In the genomic region with DNA sequence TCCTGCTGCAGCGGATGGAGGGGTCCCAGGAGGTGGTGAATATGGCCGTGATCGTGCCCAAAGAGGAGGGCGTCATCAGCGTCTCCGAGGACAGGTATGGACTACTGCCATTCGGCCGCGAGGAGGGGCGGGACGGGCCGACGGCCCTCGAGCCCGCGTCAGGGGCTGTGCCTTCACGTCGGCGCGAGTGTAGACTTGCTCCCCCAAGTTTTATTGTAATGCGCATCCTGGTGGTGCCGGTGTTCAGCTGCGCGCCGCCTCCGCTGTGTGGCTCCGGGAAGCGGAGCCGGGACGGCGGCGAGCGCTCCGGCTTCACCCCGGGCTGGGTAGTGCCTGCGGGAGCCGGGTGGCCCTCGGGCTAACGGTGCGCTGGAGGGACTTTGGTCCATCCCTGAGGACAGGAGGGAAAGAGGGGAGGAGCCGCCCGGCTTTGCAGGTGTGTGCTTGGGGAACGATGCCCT, we compare ENCODE assay signal across 8 cellular contexts. TPM values are rescaled to one million over a fixed set of nuclear protein-coding genes. Genes with fewer than 3 reads are reported as not detected.
DNase-seq lines count a peak whose midpoint lies in the region; ATAC-seq, FAIRE-seq and TF ChIP-seq lines count a peak whose summit lies in the region.

No MANE protein-coding gene starts in this region.

- DNase-seq in CD4-positive, CD25-positive, alpha-beta regulatory T cell, result peak in 2 of 3 donors; percentile 69 to 84
- DNase-seq in RPMI7951 (ENCODE audit: low read depth) (peak; percentile 42), cardiac muscle cell (ENCODE audit: low read depth in 1 of 2, low spot score in 1 of 2) (peak; percentile 58 to 66), posterior vena cava (ENCODE audit: low spot score) (peak; percentile 86), urothelium cell line (ENCODE audit: low spot score) (peak; percentile 23)
- DNase-seq in activated naive CD4-positive, alpha-beta T cell treated with anti-CD3 and anti-CD28 coated beads, Interleukin-2, amount 50 U/mL, for 72 hours (ENCODE audit: low spot score in 2 of 2), result peak in 1 of 2 donors; percentile 75

- no peaks in the 10 kb centered on the region for H3K36me3 ChIP-seq in CD4-positive, CD25-positive, alpha-beta regulatory T cell (ENCODE audit: control insufficient read depth, insufficient read depth, low read length)
- H3K36me3 ChIP-seq in cardiac muscle cell, result no peaks in the 10 kb centered on the region

- H3K9me3 ChIP-seq in CD4-positive, CD25-positive, alpha-beta regulatory T cell (ENCODE audit: control insufficient read depth in 2 of 2, low read length in 2 of 2), result no peaks in the 10 kb centered on the region
- no peaks in the 10 kb centered on the region for H3K9me3 ChIP-seq in cardiac muscle cell (ENCODE audit: low read depth)

- H3K36me3 Mint-ChIP-seq in CD4-positive, CD25-positive, alpha-beta regulatory T cell, result no peaks in the 10 kb centered on the region
- peaks cover 0 to 23% of the 10 kb centered on the region in 2 donors for H3K36me3 Mint-ChIP-seq in activated naive CD4-positive, alpha-beta T cell treated with anti-CD3 and anti-CD28 coated beads, Interleukin-2, amount 50 U/mL, for 72 hours

- H3K4me1 Mint-ChIP-seq in CD4-positive, CD25-positive, alpha-beta regulatory T cell, result peaks cover 13 to 52% (median 33%) of the 10 kb centered on the region in 4 donors

- intact Hi-C loops in posterior vena cava (cut with DNase I), result loop anchor here (5.0 kb wide), 2 partner anchors 122 to 132 kb away; a partner anchor contains a TSS

- ATAC-seq in CD4-positive, CD25-positive, alpha-beta regulatory T cell (ENCODE audit: low read depth in 2 of 2), result peak; percentile 35 to 36
- peak; percentile 41 for ATAC-seq in GM19351 (IDR thresholded peaks at IDR 0.05; ENCODE audit: unreplicated experiment)
- ATAC-seq in HG03457 (IDR thresholded peaks at IDR 0.05; ENCODE audit: unreplicated experiment), result peak; percentile 28
- peak; percentile 52 to 61 for ATAC-seq in activated naive CD4-positive, alpha-beta T cell treated with anti-CD3 and anti-CD28 coated beads, Interleukin-2, amount 50 U/mL, for 72 hours

- peak overlapping the region; percentile 93 for H3K4me3 ChIP-seq in CD4-positive, CD25-positive, alpha-beta regulatory T cell (ENCODE audit: low read depth, low read length)
- H3K4me3 ChIP-seq in cardiac muscle cell, result peak overlapping the region; percentile 79

- H3K27ac Mint-ChIP-seq in CD4-positive, CD25-positive, alpha-beta regulatory T cell, result peak overlapping the region in 2 of 3 donors; percentile 90 to 97
- H3K27ac Mint-ChIP-seq in activated naive CD4-positive, alpha-beta T cell treated with anti-CD3 and anti-CD28 coated beads, Interleukin-2, amount 50 U/mL, for 72 hours, result peak overlapping the region; percentile 40 to 87

- H3K27me3 ChIP-seq in CD4-positive, CD25-positive, alpha-beta regulatory T cell (ENCODE audit: control insufficient read depth, insufficient read depth, low read length), result no peaks in the 10 kb centered on the region
- no peaks in the 10 kb centered on the region for H3K27me3 ChIP-seq in cardiac muscle cell

- H3K9me3 Mint-ChIP-seq in CD4-positive, CD25-positive, alpha-beta regulatory T cell, result no peaks in the 10 kb centered on the region
- H3K9me3 Mint-ChIP-seq in activated naive CD4-positive, alpha-beta T cell treated with anti-CD3 and anti-CD28 coated beads, Interleukin-2, amount 50 U/mL, for 72 hours, result no peaks in the 10 kb centered on the region

- peak overlapping the region; percentile 95 to 99 (median 98) for H3K4me3 Mint-ChIP-seq in CD4-positive, CD25-positive, alpha-beta regulatory T cell

- peaks cover 14% of the 10 kb centered on the region for H3K27me3 Mint-ChIP-seq in CD4-positive, CD25-positive, alpha-beta regulatory T cell

- H3K27ac ChIP-seq in CD4-positive, CD25-positive, alpha-beta regulatory T cell (ENCODE audit: insufficient read depth, low read length, poor library complexity, severe bottlenecking), result peak overlapping the region; percentile 90
- peak overlapping the region; percentile 78 for H3K27ac ChIP-seq in cardiac muscle cell

- H3K4me1 ChIP-seq in CD4-positive, CD25-positive, alpha-beta regulatory T cell (ENCODE audit: control insufficient read depth, insufficient read depth, low read length, poor library complexity, severe bottlenecking), result peaks cover 17% of the 10 kb centered on the region
- H3K4me1 ChIP-seq in cardiac muscle cell (ENCODE audit: low read depth), result peaks cover 31% of the 10 kb centered on the region

- peak; percentile 13 for TF ChIP-seq CTCF in cardiac muscle cell (IDR thresholded peaks at IDR 0.05; ENCODE audit: low read depth, low read length)

- FAIRE-seq in urothelium cell line (lab: Jason Lieb, UNC), result no peak

RNA-seq across cellular contexts. Expression of a gene that starts 0.5 kb away (rescaled TPM):
- total RNA-seq in CD4-positive, CD25-positive, alpha-beta regulatory T cell, result 26.2 TPM
- 1 to 10 TPM; 4.0 to 8.2 (median 4.8) TPM for polyA plus RNA-seq in CD4-positive, CD25-positive, alpha-beta regulatory T cell
- total RNA-seq in RPMI7951 (2014; rRNA removed; shearing (Covaris generic)), result 3.4 and 3.8 TPM in 2 replicates
- total RNA-seq in activated naive CD4-positive, alpha-beta T cell treated with anti-CD3 and anti-CD28 coated beads, Interleukin-2, amount 50 U/mL, for 72 hours, result 10 to 100 TPM; 16.4 to 17.5 TPM
- 6.8 and 20.4 TPM in 2 replicates for total RNA-seq in cardiac muscle cell
- polyA plus RNA-seq in cardiac muscle cell, result 9.1 and 15.2 TPM in 2 replicates
- total RNA-seq in posterior vena cava, result 10 to 100 TPM; 10.6 to 13.0 TPM
